ENCODE assay signal across 1 cellular context in genomic region chr1:206854401-206855129, GRCh38.
TF ChIP-seq lines count a peak whose summit lies in the region.

No MANE protein-coding gene starts in this region.

TF ChIP-seq in IMR-90, 13 proteins besides CTCF, POLR2A, EP300 and RAD21 (continued from another document):
- TF ChIP-seq MXI1 (IDR thresholded peaks at IDR 0.05; ENCODE audit: borderline replicate concordance, low read depth, low read length) (no peak), MAFK (IDR thresholded peaks at IDR 0.05; ENCODE audit: low read depth, low read length) (no peak)
